ENCODE assay signal across 18 cellular contexts in the genomic region with DNA sequence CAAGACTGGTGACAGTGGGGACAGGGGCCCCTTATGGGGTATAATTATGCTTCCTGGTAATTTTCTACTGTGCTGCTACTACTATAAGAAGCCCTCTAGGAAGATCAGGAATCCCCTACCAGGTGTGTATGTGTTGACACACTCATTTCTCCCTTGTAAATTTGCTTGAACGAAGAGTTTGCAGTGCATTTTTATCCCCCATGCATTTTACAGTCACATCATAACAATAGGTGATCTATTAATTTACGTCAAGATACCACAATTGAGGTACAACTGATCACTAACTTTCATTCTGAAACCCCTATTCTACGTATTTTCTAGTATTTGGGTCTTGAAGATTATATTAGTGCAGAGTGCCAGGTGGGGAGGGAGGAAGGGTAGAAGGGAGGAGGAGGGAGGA.
DNase-seq lines count a peak whose midpoint lies in the region; ATAC-seq and TF ChIP-seq lines count a peak whose summit lies in the region.
"Had no signal": no experiment of that assay in that cellular context is flagged by ENCODE, and none has a peak within 500 bp of the region (broad histone marks: within the 10 kb centered on the region; RNA-seq: fewer than 3 reads in every experiment).

No MANE protein-coding gene starts in this region.

- TF ChIP-seq CTCF in GM13977 (IDR thresholded peaks at IDR 0.05; ENCODE audit: extremely low read depth, insufficient read depth, missing control alignments) = no peak

- ATAC-seq in GM18505 (IDR thresholded peaks at IDR 0.05; ENCODE audit: unreplicated experiment) (peak; percentile 51), GM19463 (IDR thresholded peaks at IDR 0.05; ENCODE audit: unreplicated experiment) (peak; percentile 69), HG02798 (IDR thresholded peaks at IDR 0.05; ENCODE audit: poor library complexity, unreplicated experiment) (peak; percentile 60), HG03432 (IDR thresholded peaks at IDR 0.05; ENCODE audit: unreplicated experiment) (peak; percentile 69), GM21360 (IDR thresholded peaks at IDR 0.05; ENCODE audit: unreplicated experiment) (no peak), GM19035 (IDR thresholded peaks at IDR 0.05; ENCODE audit: unreplicated experiment) (no peak)
- ATAC-seq: activated CD4-positive, alpha-beta T cell treated with anti-CD3 and anti-CD28 coated beads for 36 hours; activated T-cell treated with anti-CD3 and anti-CD28 coated beads, Interleukin-2, amount 50 U/mL, for 4 hours; left lung; naive thymus-derived CD8-positive, alpha-beta T cell had no signal

- in situ Hi-C loops in GM13977 (cut with MboI; ENCODE audit: low pct_unique_long_range_greater_than_20kb, low sequenced_read_pairs, unreplicated experiment) = no loop called here

- DNase-seq in DMS79 (lab: John Stamatoyannopoulos, UW) (no peak), GM13977 (ENCODE audit: low spot score) (no peak)
- DNase-seq: activated CD4-positive, alpha-beta T cell treated with anti-CD3 and anti-CD28 coated beads for 36 hours; activated T-cell treated with anti-CD3 and anti-CD28 coated beads, Interleukin-2, amount 50 U/mL, for 4 hours; amygdala; GF-D8; hypothalamus; KG1; left lung; naive thymus-derived CD8-positive, alpha-beta T cell; NCI-H510A; stimulated activated CD8-positive, alpha-beta memory T cell treated with anti-CD3 and anti-CD28 coated beads, Interleukin-4, amount 100 ng/mL, for 48 hours had no signal

- TF ChIP-seq POLR2A in GM18505 (IDR thresholded peaks at IDR 0.05; ENCODE audit: borderline replicate concordance, extremely low read depth, insufficient read depth, insufficient read length) = no peak

Comparison
In these comparisons a context has a peak if more than half of its experiments do, and no peak if none do; other contexts are left out.
1. ATAC-seq: peak in GM18505 (single experiment), GM19463 (single experiment), HG02798 (single experiment) and HG03432 (single experiment); none in GM21360 (single experiment) and GM19035 (single experiment).